In genomic region chr1:231923461-231924132, GRCh38 we compare ENCODE assay signal across 16 cellular contexts.
DNase-seq lines count a peak whose midpoint lies in the region; ATAC-seq and TF ChIP-seq lines count a peak whose summit lies in the region.
"Had no signal": no experiment of that assay in that cellular context is flagged by ENCODE, and none has a peak within 500 bp of the region (broad histone marks: within the 10 kb centered on the region; RNA-seq: fewer than 3 reads in every experiment).

No MANE protein-coding gene starts in this region.

- ATAC-seq in GM21526 (IDR thresholded peaks at IDR 0.05; ENCODE audit: low FRiP score, unreplicated experiment) = no peak
- ATAC-seq: PC-3 had no signal

- no peak overlapping the region for H2AFZ ChIP-seq in osteoblast (ENCODE audit: low read length)
- H2AFZ ChIP-seq: parathyroid adenoma had no signal

- H3K4me2 ChIP-seq in osteoblast (ENCODE audit: insufficient read depth, low read length) = peak overlapping the region; percentile 3

- H3K4me3 ChIP-seq in osteoblast (ENCODE audit: insufficient read depth, low read length) = no peak overlapping the region
- H3K4me3 ChIP-seq: colonic mucosa had no signal

- in situ Hi-C loops in G401 (cut with HindIII; ENCODE audit: low sequenced_read_pairs) = no loop called here

- peaks cover 7% of the 10 kb centered on the region for H3K4me1 ChIP-seq in osteoblast (ENCODE audit: insufficient read depth, low read length)
- H3K4me1 ChIP-seq: colonic mucosa, parathyroid adenoma had no signal

- H3K79me2 ChIP-seq in osteoblast (ENCODE audit: insufficient read depth, low read length) = no peaks in the 10 kb centered on the region
- H3K79me2 ChIP-seq: parathyroid adenoma had no signal

- H3K27ac ChIP-seq in angular gyrus (ENCODE audit: low read depth, low read length) = peak overlapping the region; percentile 39
- H3K27ac ChIP-seq in osteoblast (ENCODE audit: low read depth, low read length) = peak overlapping the region; percentile 60
- H3K27ac ChIP-seq: colonic mucosa, parathyroid adenoma had no signal

- no peaks in the 10 kb centered on the region for H4K20me1 ChIP-seq in osteoblast (ENCODE audit: insufficient read depth, low read length)

- peak; percentile 11 for DNase-seq in G401 (ENCODE audit: low spot score)
- DNase-seq in globus pallidus (ENCODE audit: low spot score) = peak; percentile 50
- DNase-seq in osteoblast (ENCODE audit: insufficient read length, low spot score, missing footprints) = no peak
- no peak for DNase-seq in activated CD4-positive, alpha-beta T cell treated with anti-CD3 and anti-CD28 coated beads, Interleukin-2, amount 50 U/mL, for 48 hours
- no peak for DNase-seq in SHP77 (lab: John Stamatoyannopoulos, UW)
- no peak for DNase-seq in hepatic stellate cell (ENCODE audit: low spot score)
- DNase-seq: activated B cell treated with CpG ODN at 0.5 μM for 24 hours; colonic mucosa; DMS79 treated with DMSO at 0.1 percent for 48 hours; H9; NCI-H1105; PC-3; stimulated activated CD4-positive, alpha-beta T cell treated with anti-CD3 and anti-CD28 coated beads, Interleukin-15, amount 100 ng/mL, for 24 hours had no signal

- no peaks in the 10 kb centered on the region for H3K9me3 ChIP-seq in osteoblast (ENCODE audit: low read depth, low read length)
- H3K9me3 ChIP-seq: colonic mucosa had no signal

- H3K36me3 ChIP-seq in osteoblast (ENCODE audit: insufficient read depth, low read length) = no peaks in the 10 kb centered on the region
- H3K36me3 ChIP-seq: colonic mucosa had no signal

- H3K27me3 ChIP-seq in osteoblast (ENCODE audit: insufficient read depth, low read length) = no peaks in the 10 kb centered on the region
- H3K27me3 ChIP-seq: colonic mucosa had no signal

- TF ChIP-seq CTCF in osteoblast (IDR thresholded peaks at IDR 0.05; ENCODE audit: extremely low read depth, low read depth, low read length) = no peak

Comparison
In these comparisons a context has a peak if more than half of its experiments do, and no peak if none do; other contexts are left out.
1. DNase-seq: peak in G401 (single experiment) and globus pallidus (single experiment); none in osteoblast (single experiment), activated CD4-positive, alpha-beta T cell treated with anti-CD3 and anti-CD28 coated beads, Interleukin-2, amount 50 U/mL, for 48 hours (0 of 2), SHP77 (0 of 2) and hepatic stellate cell (single experiment).